8 cellular contexts compared by ENCODE assay signal in genomic region chr9:37293664-37294524, GRCh38.
DNase-seq lines count a peak whose midpoint lies in the region; ATAC-seq and TF ChIP-seq lines count a peak whose summit lies in the region.

No MANE protein-coding gene starts in this region.

- TF ChIP-seq CTCF in NB4 (IDR thresholded peaks at IDR 0.05; ENCODE audit: low read depth, low read length) (no peak), glutamatergic neuron (IDR thresholded peaks at IDR 0.05; ENCODE audit: partially characterized antibody, unreplicated experiment) (no peak)

- H3K36me3 Mint-ChIP-seq in glutamatergic neuron (ENCODE audit: unreplicated experiment): no peaks in the 10 kb centered on the region

- peak overlapping the region; percentile 35 for H3K27ac Mint-ChIP-seq in glutamatergic neuron (ENCODE audit: unreplicated experiment)

- no peak overlapping the region for H3K4me3 ChIP-seq in NB4 (ENCODE audit: low read depth, low read length)

- H3K4me3 Mint-ChIP-seq in glutamatergic neuron (ENCODE audit: unreplicated experiment): no peak overlapping the region

- TF ChIP-seq POLR2A in NB4 (IDR thresholded peaks at IDR 0.05; ENCODE audit: extremely low read depth, insufficient read length): no peak

- peaks cover 12% of the 10 kb centered on the region for H3K4me1 Mint-ChIP-seq in glutamatergic neuron (ENCODE audit: low read depth, unreplicated experiment)

- DNase-seq in NB4 (ENCODE audit: low read depth) (peak; percentile 87), glutamatergic neuron (no peak), GOT3 (lab: John Stamatoyannopoulos, UW) (no peak), DMS153 treated with DMSO at 0.1 percent for 48 hours (lab: John Stamatoyannopoulos, UW; ENCODE audit: unreplicated experiment) (no peak), NCI-H187 treated with DMSO at 0.1 percent for 48 hours (lab: John Stamatoyannopoulos, UW) (no peak)
- no peak for DNase-seq in activated CD4-positive, alpha-beta T cell treated with anti-CD3 and anti-CD28 coated beads for 4 hours

- H3K27me3 Mint-ChIP-seq in glutamatergic neuron (ENCODE audit: unreplicated experiment): no peaks in the 10 kb centered on the region

- H3K9me3 Mint-ChIP-seq in glutamatergic neuron (ENCODE audit: unreplicated experiment): no peaks in the 10 kb centered on the region

- ATAC-seq in GM18502 (IDR thresholded peaks at IDR 0.05; ENCODE audit: poor library complexity, unreplicated experiment): peak; percentile 66
- ATAC-seq in GM21737 (IDR thresholded peaks at IDR 0.05; ENCODE audit: unreplicated experiment): peak; percentile 55
